7 cellular contexts compared by ENCODE assay signal in the genomic region with DNA sequence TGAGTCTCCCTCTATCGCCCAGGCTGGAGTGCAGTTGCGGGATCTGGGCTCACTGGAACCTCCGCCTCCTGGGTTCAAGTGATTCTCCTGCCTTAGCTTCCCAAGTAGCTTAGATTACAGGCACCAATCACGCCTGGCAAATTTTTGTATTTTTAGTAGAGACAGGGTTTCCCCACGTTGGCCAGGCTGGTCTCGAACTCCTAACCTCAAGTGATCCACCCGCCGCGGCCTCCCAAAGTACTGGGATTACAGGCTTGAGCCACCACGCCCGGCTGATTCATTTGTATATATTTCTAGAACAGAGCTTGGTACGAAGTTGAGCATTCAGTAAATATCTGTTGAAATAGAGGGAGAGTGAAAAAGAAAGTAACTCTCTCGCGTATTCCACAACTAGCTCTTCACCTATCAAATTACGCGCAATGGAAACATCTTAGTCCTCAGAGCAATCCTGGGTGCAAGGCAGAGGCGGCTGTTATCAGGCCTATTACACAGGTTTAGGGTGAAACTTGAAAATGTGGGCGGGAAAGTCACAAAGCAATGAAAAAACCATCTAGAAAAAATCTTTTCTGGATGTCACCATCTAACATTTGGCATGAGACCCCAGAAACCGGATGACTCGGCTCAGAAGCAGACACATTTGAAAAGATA. TPM values are rescaled to one million over a fixed set of nuclear protein-coding genes. Genes with fewer than 3 reads are reported as not detected.
DNase-seq lines count a peak whose midpoint lies in the region; ATAC-seq and TF ChIP-seq lines count a peak whose summit lies in the region.

No MANE protein-coding gene starts in this region.

- H3K4me1 ChIP-seq in OCI-LY1 (ENCODE audit: insufficient read depth, low read length, severe bottlenecking) (peaks cover 22% of the 10 kb centered on the region), right cardiac atrium (ENCODE audit: control insufficient read depth, insufficient read depth, low read length) (no peaks in the 10 kb centered on the region)

- TF ChIP-seq CTCF in GM20000 (IDR thresholded peaks at IDR 0.05; ENCODE audit: extremely low read depth, missing control alignments): no peak
- TF ChIP-seq CTCF in OCI-LY1 (IDR thresholded peaks at IDR 0.05; ENCODE audit: low read length): no peak

- peak overlapping the region; percentile 92 for H2AFZ ChIP-seq in OCI-LY1 (ENCODE audit: low read length)

- DNase-seq in GM20000 (ENCODE audit: low spot score): peak; percentile 16
- peak; percentile 77 for DNase-seq in activated naive CD4-positive, alpha-beta T cell treated with Interleukin-2 at 50 U/mL for 16 hours
- peak; percentile 13 to 63 (median 48) for DNase-seq in right cardiac atrium
- DNase-seq in stimulated activated CD4-positive, alpha-beta T cell treated with anti-CD3 and anti-CD28 coated beads, Interleukin-12 subunit alpha, Interleukin-12 subunit beta, amount 100 ng/mL, for 48 hours (ENCODE audit: low read depth in 2 of 3, low spot score in 1 of 3): peak; percentile 55 to 58 (median 56)
- no peak for DNase-seq in NCI-H1694 treated with DMSO at 0.1 percent for 48 hours (lab: John Stamatoyannopoulos, UW)

- intact Hi-C loops in right cardiac atrium (cut with DNase I): no loop called here

- peaks cover 24% of the 10 kb centered on the region for H3K36me3 ChIP-seq in OCI-LY1 (ENCODE audit: insufficient read depth, low read length)

- peak overlapping the region; percentile 96 for H3K4me3 ChIP-seq in OCI-LY1 (ENCODE audit: low read depth, low read length, poor library complexity, severe bottlenecking)
- peak overlapping the region; percentile 66 for H3K4me3 ChIP-seq in right cardiac atrium (ENCODE audit: low read length)

- H3K9me3 ChIP-seq in OCI-LY1 (ENCODE audit: low read length) (no peaks in the 10 kb centered on the region), right cardiac atrium (ENCODE audit: control insufficient read depth, low read length) (no peaks in the 10 kb centered on the region)

- no peaks in the 10 kb centered on the region for H3F3A ChIP-seq in OCI-LY1 (ENCODE audit: insufficient read depth, low read length)

- peak overlapping the region; percentile 70 for H3K4me2 ChIP-seq in OCI-LY1 (ENCODE audit: low read length)

- H3K27me3 ChIP-seq in OCI-LY1 (ENCODE audit: insufficient read depth, low read length): no peaks in the 10 kb centered on the region
- H3K27me3 ChIP-seq in right cardiac atrium (ENCODE audit: control insufficient read depth, insufficient read depth): no peaks in the 10 kb centered on the region

- H3K27ac ChIP-seq in OCI-LY1 (ENCODE audit: low read depth, low read length, poor library complexity, severe bottlenecking) (peak overlapping the region; percentile 18), right cardiac atrium (ENCODE audit: low read length) (no peak overlapping the region)

- no peaks in the 10 kb centered on the region for H3K9me2 ChIP-seq in OCI-LY1 (ENCODE audit: low read depth, low read length)

- ATAC-seq in right cardiac atrium (no peak), HG03095 (IDR thresholded peaks at IDR 0.05; ENCODE audit: unreplicated experiment) (no peak)

- peaks cover 23% of the 10 kb centered on the region for H3K79me2 ChIP-seq in OCI-LY1 (ENCODE audit: insufficient read depth, low read length)

- WGBS in right cardiac atrium: 72% methylated on average over 20 of the region's 20 CpGs

- H3K9ac ChIP-seq in OCI-LY1 (ENCODE audit: low read length): peak overlapping the region; percentile 57

- no peaks in the 10 kb centered on the region for H4K20me1 ChIP-seq in OCI-LY1 (ENCODE audit: insufficient read depth, low read length)

RNA-seq across cellular contexts. Expression of a gene that starts 0.7 kb away (rescaled TPM):
- 100 to 1,000 TPM; 274 to 310 (median 296) TPM for total RNA-seq in right cardiac atrium
- 430 TPM for polyA plus RNA-seq in right cardiac atrium

RNA-seq across cellular contexts. Expression of a gene that starts 35.0 kb away (rescaled TPM):
- not detected for total RNA-seq in right cardiac atrium
- not detected for polyA plus RNA-seq in right cardiac atrium

RNA-seq across cellular contexts. Expression of a gene that starts 55.7 kb away (rescaled TPM):
- 1 to 10 TPM; 2.4 to 9.1 (median 5.3) TPM for total RNA-seq in right cardiac atrium
- polyA plus RNA-seq in right cardiac atrium: 3.6 TPM
